ENCODE assay signal across 24 cellular contexts in the genomic region with DNA sequence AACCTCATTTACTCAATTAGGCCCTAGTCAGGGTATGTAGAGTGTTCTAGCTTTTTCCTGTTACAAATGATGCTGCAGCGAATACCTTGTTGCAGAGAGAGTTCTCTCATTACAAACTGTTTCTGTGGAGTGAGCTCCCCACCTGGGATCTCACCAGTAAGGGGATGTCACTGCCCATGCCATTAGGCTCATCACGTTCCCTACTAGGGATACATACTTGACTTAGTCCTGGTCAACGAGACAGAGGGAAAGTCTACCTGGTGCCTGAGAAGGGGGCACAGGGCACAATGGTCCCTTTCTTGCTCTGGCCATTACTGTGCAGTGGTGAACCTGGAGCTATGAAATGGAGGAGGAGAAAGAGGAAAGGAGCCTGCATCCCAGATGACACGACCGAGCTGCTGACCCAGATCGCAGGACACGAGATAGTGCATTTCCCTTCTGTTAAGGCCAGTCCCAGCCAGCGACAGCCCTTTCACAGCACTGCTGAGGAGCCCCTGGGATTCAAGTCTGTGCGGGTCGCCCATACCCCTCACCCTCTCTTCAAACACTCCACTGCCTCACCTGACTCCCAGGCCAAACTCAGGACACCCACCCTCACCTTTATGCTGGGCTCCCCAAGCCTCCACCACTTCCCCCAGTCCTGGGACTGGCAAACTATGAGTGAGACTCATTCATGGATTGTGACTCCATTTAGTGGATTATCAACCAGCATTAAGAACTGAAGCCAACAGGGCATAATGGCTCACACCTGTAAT. TPM values are rescaled to one million over a fixed set of nuclear protein-coding genes. Genes with fewer than 3 reads are reported as not detected.
A peak's percentile ranks its signal among the peaks of the same experiment; 100 is the strongest.
DNase-seq lines count a peak whose midpoint lies in the region; ATAC-seq and TF ChIP-seq lines count a peak whose summit lies in the region.
"Had no signal": no experiment of that assay in that cellular context is flagged by ENCODE, and none has a peak within 500 bp of the region (broad histone marks: within the 10 kb centered on the region; RNA-seq: fewer than 3 reads in every experiment).

No MANE protein-coding gene starts in this region.

- H2BK12ac ChIP-seq in mesenchymal stem cell (ENCODE audit: low read length in 2 of 2), result peak overlapping the region; percentile 72 to 94

- CTCF ChIA-PET in Panc1 (lab: Charles Lee), result no interaction called here

- no peak overlapping the region for H3K23ac ChIP-seq in mesenchymal stem cell (ENCODE audit: low read length in 2 of 2)

- in situ Hi-C loops in Panc1 (cut with HindIII; ENCODE audit: low pct_unique_long_range_greater_than_20kb, low sequenced_read_pairs), result no loop called here

- H3K18ac ChIP-seq in mesenchymal stem cell (ENCODE audit: low read depth in 1 of 2, low read length in 2 of 2), result peak overlapping the region; percentile 54 to 70

- H2AFZ ChIP-seq in mesenchymal stem cell (ENCODE audit: low read depth, low read length), result no peak overlapping the region

- no peak overlapping the region for H3K4me3 ChIP-seq in Panc1 (ENCODE audit: low read depth in 2 of 2, low read length in 2 of 2)
- no peak overlapping the region for H3K4me3 ChIP-seq in mesenchymal stem cell (ENCODE audit: insufficient read depth in 1 of 2, low read depth in 1 of 2, low read length in 2 of 2)
- H3K4me3 ChIP-seq in thyroid gland (replicated peaks in 1 of 3), result no peak overlapping the region
- H3K4me3 ChIP-seq: psoas muscle, tibial artery had no signal

- WGBS in mesenchymal stem cell, result 79% methylated on average over 10 of the region's 10 CpGs
- WGBS in thyroid gland, 2 donors, result 83 to 87% methylated on average over 10 of the region's 10 CpGs

- TF ChIP-seq CTCF in Panc1 (IDR thresholded peaks at IDR 0.05) (no peak), chondrocyte (IDR thresholded peaks at IDR 0.05) (no peak), thyroid gland (IDR thresholded peaks at IDR 0.05) (no peak), glutamatergic neuron (IDR thresholded peaks at IDR 0.05; ENCODE audit: partially characterized antibody, unreplicated experiment) (no peak)

- H3K14ac ChIP-seq in mesenchymal stem cell (ENCODE audit: low read length in 2 of 2), result peak overlapping the region in 1 of 2 experiments; percentile 26

- H3K4me1 Mint-ChIP-seq in chondrocyte (ENCODE audit: low read depth) (peaks cover 37% of the 10 kb centered on the region), glutamatergic neuron (ENCODE audit: low read depth, unreplicated experiment) (no peaks in the 10 kb centered on the region)
- H3K4me1 Mint-ChIP-seq in stimulated activated memory B cell treated with anti-CD40 and anti-IgM and Interleukin-4, amounts not matched to agents 10 μg/mL and 1 μg/mL and 100 μg/mL, for 72 hours, result no peaks in the 10 kb centered on the region

- H3K9ac ChIP-seq in mesenchymal stem cell (ENCODE audit: low read length), result no peak overlapping the region

- intact Hi-C loops in Panc1 (cut with micrococcal nuclease; ENCODE audit: unreplicated experiment), result no loop called here
- intact Hi-C loops in thyroid gland (cut with DNase I), result no loop called here

- H3K4me2 ChIP-seq in mesenchymal stem cell (ENCODE audit: low read length, poor library complexity, severe bottlenecking), result no peak overlapping the region

- POLR2A ChIA-PET in Panc1 (lab: Charles Lee), result no interaction called here

- H2BK15ac ChIP-seq in mesenchymal stem cell (ENCODE audit: low read depth, poor library complexity, severe bottlenecking), result peak overlapping the region; percentile 9

- no peak overlapping the region for H3K4me3 Mint-ChIP-seq in chondrocyte (ENCODE audit: unreplicated experiment)
- H3K4me3 Mint-ChIP-seq in glutamatergic neuron (ENCODE audit: unreplicated experiment), result no peak overlapping the region
- H3K4me3 Mint-ChIP-seq in stimulated activated memory B cell treated with anti-CD40 and anti-IgM and Interleukin-4, amounts not matched to agents 10 μg/mL and 1 μg/mL and 100 μg/mL, for 72 hours, result no peak overlapping the region
- H3K4me3 Mint-ChIP-seq: mesothelial cell of epicardium; natural killer cell treated with Interleukin-12 subunit alpha and Interleukin-12 subunit beta and Interleukin-15 and Interleukin-18, amount 100 ng/mL, for 72 hours had no signal

- BruUV-seq in Panc1 (replicated peaks; lab: Mats Ljungman, UMichigan), result no TSS peak

- H4K91ac ChIP-seq in mesenchymal stem cell (ENCODE audit: low read length), result peak overlapping the region; percentile 82

- DNase-seq in Panc1 (ENCODE audit: low read depth, low spot score), result no peak
- DNase-seq in chondrocyte (ENCODE audit: low spot score), result no peak
- no peak for DNase-seq in mesenchymal stem cell
- DNase-seq in thyroid gland, result no peak
- DNase-seq in glutamatergic neuron, result no peak
- DNase-seq in H4 (ENCODE audit: low spot score), result no peak
- DNase-seq: activated CD4-positive, alpha-beta T cell treated with anti-CD3 and anti-CD28 coated beads, Interleukin-2, amount 50 U/mL, for 4 hours; activated naive CD4-positive, alpha-beta T cell; amniotic stem cell; central memory CD4-positive, alpha-beta T cell; DND-41; effector memory CD4-positive, alpha-beta T cell; hippocampal formation; NCI-H1048; NCI-H2081 treated with DMSO at 0.1 percent for 48 hours; NCI-H524 treated with DMSO at 0.1 percent for 48 hours; psoas muscle; stimulated activated CD4-positive, alpha-beta T cell treated with anti-CD3 and anti-CD28 coated beads, Interleukin-12 subunit alpha, Interleukin-12 subunit beta, amount 100 ng/mL, for 4 hours; tibial artery had no signal

- ATAC-seq in Panc1 (no peak), GM21360 (IDR thresholded peaks at IDR 0.05; ENCODE audit: unreplicated experiment) (no peak)
- no peak for ATAC-seq in stimulated activated memory B cell treated with anti-CD40 and anti-IgM and Interleukin-4, amounts not matched to agents 10 μg/mL and 1 μg/mL and 100 μg/mL, for 72 hours

- no peaks in the 10 kb centered on the region for H3K27me3 ChIP-seq in Panc1 (ENCODE audit: control insufficient read depth, insufficient read depth, low read length)
- H3K27me3 ChIP-seq in mesenchymal stem cell (ENCODE audit: control insufficient read depth in 1 of 2, insufficient read depth in 1 of 2, low read length in 2 of 2), result no peaks in the 10 kb centered on the region
- H3K27me3 ChIP-seq in thyroid gland, result no peaks in the 10 kb centered on the region
- H3K27me3 ChIP-seq: tibial artery had no signal

- H3K4ac ChIP-seq in mesenchymal stem cell (ENCODE audit: low read depth in 1 of 2, low read length in 2 of 2), result peak overlapping the region; percentile 70 to 72

- H3K9me3 ChIP-seq in Panc1 (ENCODE audit: control insufficient read depth, insufficient read depth, low read depth, low read length) (no peaks in the 10 kb centered on the region), mesenchymal stem cell (ENCODE audit: control insufficient read depth, low read length) (no peaks in the 10 kb centered on the region), thyroid gland (no peaks in the 10 kb centered on the region)
- H3K9me3 ChIP-seq: psoas muscle, tibial artery had no signal

- H3K36me3 Mint-ChIP-seq in chondrocyte (ENCODE audit: low read depth) (no peaks in the 10 kb centered on the region), glutamatergic neuron (ENCODE audit: unreplicated experiment) (no peaks in the 10 kb centered on the region)
- no peaks in the 10 kb centered on the region for H3K36me3 Mint-ChIP-seq in stimulated activated memory B cell treated with anti-CD40 and anti-IgM and Interleukin-4, amounts not matched to agents 10 μg/mL and 1 μg/mL and 100 μg/mL, for 72 hours
- H3K36me3 Mint-ChIP-seq: mesothelial cell of epicardium; natural killer cell treated with Interleukin-12 subunit alpha and Interleukin-12 subunit beta and Interleukin-15 and Interleukin-18, amount 100 ng/mL, for 72 hours had no signal

- TF ChIP-seq POLR2A in thyroid gland (IDR thresholded peaks at IDR 0.05), result no peak

- H3K4me1 ChIP-seq in Panc1 (ENCODE audit: control insufficient read depth, insufficient read depth, low read length) (peaks cover 70% of the 10 kb centered on the region), mesenchymal stem cell (ENCODE audit: control insufficient read depth, insufficient read depth, low read depth, low read length) (peaks cover 30% of the 10 kb centered on the region), thyroid gland (peaks cover 39 to 59% of the 10 kb centered on the region in 2 donors)

- peak overlapping the region; percentile 62 for H2BK120ac ChIP-seq in mesenchymal stem cell (ENCODE audit: low read depth, low read length)

- H3K36me3 ChIP-seq in Panc1 (ENCODE audit: control insufficient read depth, insufficient read depth, low read length) (peaks cover under 1% of the 10 kb centered on the region; the same call in 1 of the 2 replicates), mesenchymal stem cell (ENCODE audit: control insufficient read depth in 1 of 2, insufficient read depth in 2 of 2, low read depth in 1 of 2, low read length in 2 of 2) (peaks cover 0 to under 1% of the 10 kb centered on the region in 2 experiments), thyroid gland (no peaks in the 10 kb centered on the region)
- H3K36me3 ChIP-seq: tibial artery had no signal

- peak overlapping the region; percentile 13 for H2AK5ac ChIP-seq in mesenchymal stem cell (ENCODE audit: low read length, severe bottlenecking)

- H3K9me3 Mint-ChIP-seq in chondrocyte (ENCODE audit: low read depth) (no peaks in the 10 kb centered on the region), glutamatergic neuron (ENCODE audit: unreplicated experiment) (peaks cover 2% of the 10 kb centered on the region)
- peaks cover 4% of the 10 kb centered on the region for H3K9me3 Mint-ChIP-seq in stimulated activated memory B cell treated with anti-CD40 and anti-IgM and Interleukin-4, amounts not matched to agents 10 μg/mL and 1 μg/mL and 100 μg/mL, for 72 hours
- H3K9me3 Mint-ChIP-seq: mesothelial cell of epicardium; natural killer cell treated with Interleukin-12 subunit alpha and Interleukin-12 subunit beta and Interleukin-15 and Interleukin-18, amount 100 ng/mL, for 72 hours had no signal

- H3K27ac ChIP-seq in Panc1 (ENCODE audit: low read length), result peak overlapping the region; percentile 94
- no peak overlapping the region for H3K27ac ChIP-seq in mesenchymal stem cell (ENCODE audit: low read length, poor library complexity, severe bottlenecking)
- peak overlapping the region in 2 of 3 donors; percentile 95 to 96 for H3K27ac ChIP-seq in thyroid gland

- no peaks in the 10 kb centered on the region for H3K79me1 ChIP-seq in mesenchymal stem cell (replicated peaks; ENCODE audit: low read length, poor library complexity, severe bottlenecking)

- H3K27me3 Mint-ChIP-seq in chondrocyte (ENCODE audit: low read depth), result no peaks in the 10 kb centered on the region
- H3K27me3 Mint-ChIP-seq in glutamatergic neuron (ENCODE audit: unreplicated experiment), result peaks cover 7% of the 10 kb centered on the region
- H3K27me3 Mint-ChIP-seq in stimulated activated memory B cell treated with anti-CD40 and anti-IgM and Interleukin-4, amounts not matched to agents 10 μg/mL and 1 μg/mL and 100 μg/mL, for 72 hours, result peaks cover 36% of the 10 kb centered on the region

- no peak overlapping the region for H2BK5ac ChIP-seq in mesenchymal stem cell (ENCODE audit: low read depth, low read length, poor library complexity, severe bottlenecking)

- peak overlapping the region; percentile 19 for H4K8ac ChIP-seq in mesenchymal stem cell (ENCODE audit: low read length)

- H3K27ac Mint-ChIP-seq in chondrocyte (ENCODE audit: unreplicated experiment) (peak overlapping the region; percentile 71), glutamatergic neuron (ENCODE audit: unreplicated experiment) (no peak overlapping the region)
- H3K27ac Mint-ChIP-seq in stimulated activated memory B cell treated with anti-CD40 and anti-IgM and Interleukin-4, amounts not matched to agents 10 μg/mL and 1 μg/mL and 100 μg/mL, for 72 hours, result no peak overlapping the region
- H3K27ac Mint-ChIP-seq: natural killer cell treated with Interleukin-12 subunit alpha and Interleukin-12 subunit beta and Interleukin-15 and Interleukin-18, amount 100 ng/mL, for 72 hours had no signal

RNA-seq across cellular contexts. Expression of a gene that starts 16.0 kb away (rescaled TPM):
- total RNA-seq in Panc1 (2021; ENCODE audit: unreplicated experiment) (159 TPM), chondrocyte (0.60 to 0.85 TPM (median 0.82 TPM) in 3 replicates), thyroid gland (10 to 100 TPM; 13.3 to 54.4 (median 25.0) TPM), glutamatergic neuron (ENCODE audit: unreplicated experiment) (0.49 TPM)
- polyA plus RNA-seq in Panc1 (2012; ENCODE audit: insufficient read length), result 224 TPM
- polyA plus RNA-seq in mesenchymal stem cell (2013, experiment 1 of 2), result 0.84 TPM
- polyA plus RNA-seq in mesenchymal stem cell (2013, experiment 2 of 2), result 0.75 TPM
- total RNA-seq in H4 (2014; rRNA removed; shearing (Covaris generic)), result 0.10 TPM in 1 of 2 replicates, not detected in the other
- total RNA-seq: natural killer cell treated with Interleukin-12 subunit alpha and Interleukin-12 subunit beta and Interleukin-15 and Interleukin-18, amount 100 ng/mL, for 72 hours; T-helper 1 cell treated with Interleukin-12 subunit alpha and Interleukin-12 subunit beta and Interleukin-4 antibody, amounts not matched to agents 30 ng/mL and 1 ng/mL, for 36 hours had no signal
